In the genomic region with DNA sequence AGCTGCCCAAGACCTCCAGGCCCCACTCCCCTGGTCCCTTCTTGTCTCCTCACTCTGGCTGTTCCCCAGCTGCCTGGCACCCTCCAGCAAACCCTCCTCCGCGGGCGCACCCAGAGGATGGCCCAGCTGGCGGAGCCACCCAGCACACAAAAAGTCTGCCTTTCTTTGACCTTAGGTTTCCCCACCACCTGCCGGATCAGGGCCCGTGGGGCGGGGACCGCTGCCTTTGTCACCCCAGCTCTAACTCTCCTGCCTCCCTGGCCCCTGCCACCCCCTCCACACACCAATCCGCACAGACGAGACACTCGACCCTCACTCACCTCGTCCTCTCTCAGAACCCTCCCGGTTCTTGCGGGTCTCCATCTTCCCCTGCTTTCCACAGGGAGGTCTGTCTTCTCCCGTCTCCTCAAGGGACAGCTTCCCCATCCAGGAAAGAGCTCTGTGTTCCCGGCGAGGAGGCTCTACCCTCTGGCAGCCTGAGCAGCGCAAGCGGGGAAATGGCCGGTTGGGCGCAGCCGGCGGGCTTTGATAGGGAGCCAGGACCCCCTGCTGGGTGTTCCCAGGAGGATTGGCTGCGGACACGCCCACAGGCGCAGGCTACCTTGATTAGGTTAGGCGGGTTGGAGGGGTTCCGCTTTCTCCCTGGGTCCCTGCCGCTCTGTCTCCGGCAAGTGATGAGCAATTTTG, we compare ENCODE assay signal across 7 cellular contexts. TPM values are rescaled to one million over a fixed set of nuclear protein-coding genes. Genes with fewer than 3 reads are reported as not detected.
A peak's percentile ranks its signal among the peaks of the same experiment; 100 is the strongest.
DNase-seq lines count a peak whose midpoint lies in the region; ATAC-seq and TF ChIP-seq lines count a peak whose summit lies in the region.
"Not testable (repeated sequence)": the region's sequence is repeated elsewhere in the genome, so short reads cannot be mapped to it uniquely, and the experiment has no call there.

No MANE protein-coding gene starts in this region.

- not testable (repeated sequence) for H3K27me3 ChIP-seq in body of pancreas; right cardiac atrium (ENCODE audit: control insufficient read depth, insufficient read depth)

- H3K27ac ChIP-seq in body of pancreas; right cardiac atrium (ENCODE audit: low read length): not testable (repeated sequence)

- not testable (repeated sequence) for ATAC-seq in WTC11, body of pancreas, right cardiac atrium

- H3K9me3 Mint-ChIP-seq in WTC11, result peaks cover 27% of the 10 kb centered on the region

- not testable (repeated sequence) for H3K36me3 Mint-ChIP-seq in WTC11

- not testable (repeated sequence) for H3K4me1 ChIP-seq in body of pancreas; right cardiac atrium (ENCODE audit: control insufficient read depth, insufficient read depth, low read length)

- 1 to 38% methylated on average over 4 to 17 of the region's 30 CpGs for WGBS in body of pancreas, 2 donors
- 3% methylated on average over 23 of the region's 30 CpGs for WGBS in right cardiac atrium

- H3K4me1 Mint-ChIP-seq in WTC11, result not testable (repeated sequence)

- H3K27ac Mint-ChIP-seq in WTC11, result not testable (repeated sequence)

- H3K36me3 ChIP-seq in body of pancreas (replicated peaks in 1 of 2; ENCODE audit: insufficient read depth in 1 of 2, low read depth in 2 of 2), result not testable (repeated sequence)

- CTCF ChIA-PET in WTC11 (lab: Charles Lee), result not testable (repeated sequence)

- intact Hi-C loops in body of pancreas (cut with DNase I); right cardiac atrium (cut with DNase I); posterior vena cava (cut with DNase I): not testable (repeated sequence)

- POLR2A ChIA-PET in WTC11 (lab: Charles Lee), result not testable (repeated sequence)

- not testable (repeated sequence) for TF ChIP-seq POLR2A in body of pancreas (IDR thresholded peaks at IDR 0.05)

- not testable (repeated sequence) for TF ChIP-seq CTCF in WTC11 (IDR thresholded peaks at IDR 0.05); body of pancreas (IDR thresholded peaks at IDR 0.05)

- DNase-seq in COR-L47 (lab: John Stamatoyannopoulos, UW) (peak; percentile 1), NCI-H1092 (lab: John Stamatoyannopoulos, UW) (peak; percentile 1), NCI-H345 treated with DMSO at 0.1 percent for 48 hours (lab: John Stamatoyannopoulos, UW; ENCODE audit: unreplicated experiment) (peak; percentile 6), WTC11 (ENCODE audit: low spot score) (peak; percentile 78), body of pancreas (peak; percentile 23 to 46 (median 37)), right cardiac atrium (peak in 2 of 3 donors; percentile 5 to 33), posterior vena cava (ENCODE audit: low spot score) (peak; percentile 72)

- H3K4me3 Mint-ChIP-seq in WTC11, result not testable (repeated sequence)

- H3K9me3 ChIP-seq in body of pancreas; right cardiac atrium (ENCODE audit: control insufficient read depth, low read length): not testable (repeated sequence)

- peaks cover 31% of the 10 kb centered on the region for H3K27me3 Mint-ChIP-seq in WTC11 (ENCODE audit: low read depth)

- not testable (repeated sequence) for H3K4me3 ChIP-seq in body of pancreas; right cardiac atrium (ENCODE audit: low read length)

RNA-seq across cellular contexts. Expression of a gene that starts 32.1 kb away (rescaled TPM):
- total RNA-seq in WTC11 (2021), result 4.6 to 5.6 TPM (median 5.2 TPM) in 3 replicates
- 1 to 10 TPM in 1 of 2 donors, under 1 TPM in 1; 0.33 to 4.4 TPM for total RNA-seq in body of pancreas
- 1 to 10 TPM; 2.3 to 2.6 (median 2.4) TPM for total RNA-seq in right cardiac atrium
- polyA plus RNA-seq in right cardiac atrium, result 0.93 TPM
- total RNA-seq in posterior vena cava, result 1 to 10 TPM; 3.6 to 4.4 TPM

Comparison
In these comparisons a context has a peak if more than half of its experiments do, and no peak if none do; other contexts are left out.
1. DNase-seq: peak in every context shown above with its lines; median percentile 78 in WTC11; 72 in posterior vena cava; 37 in body of pancreas; 19 in right cardiac atrium; 6 in NCI-H345 treated with DMSO at 0.1 percent for 48 hours; 1 in COR-L47; 1 in NCI-H1092.